In the genomic region with DNA sequence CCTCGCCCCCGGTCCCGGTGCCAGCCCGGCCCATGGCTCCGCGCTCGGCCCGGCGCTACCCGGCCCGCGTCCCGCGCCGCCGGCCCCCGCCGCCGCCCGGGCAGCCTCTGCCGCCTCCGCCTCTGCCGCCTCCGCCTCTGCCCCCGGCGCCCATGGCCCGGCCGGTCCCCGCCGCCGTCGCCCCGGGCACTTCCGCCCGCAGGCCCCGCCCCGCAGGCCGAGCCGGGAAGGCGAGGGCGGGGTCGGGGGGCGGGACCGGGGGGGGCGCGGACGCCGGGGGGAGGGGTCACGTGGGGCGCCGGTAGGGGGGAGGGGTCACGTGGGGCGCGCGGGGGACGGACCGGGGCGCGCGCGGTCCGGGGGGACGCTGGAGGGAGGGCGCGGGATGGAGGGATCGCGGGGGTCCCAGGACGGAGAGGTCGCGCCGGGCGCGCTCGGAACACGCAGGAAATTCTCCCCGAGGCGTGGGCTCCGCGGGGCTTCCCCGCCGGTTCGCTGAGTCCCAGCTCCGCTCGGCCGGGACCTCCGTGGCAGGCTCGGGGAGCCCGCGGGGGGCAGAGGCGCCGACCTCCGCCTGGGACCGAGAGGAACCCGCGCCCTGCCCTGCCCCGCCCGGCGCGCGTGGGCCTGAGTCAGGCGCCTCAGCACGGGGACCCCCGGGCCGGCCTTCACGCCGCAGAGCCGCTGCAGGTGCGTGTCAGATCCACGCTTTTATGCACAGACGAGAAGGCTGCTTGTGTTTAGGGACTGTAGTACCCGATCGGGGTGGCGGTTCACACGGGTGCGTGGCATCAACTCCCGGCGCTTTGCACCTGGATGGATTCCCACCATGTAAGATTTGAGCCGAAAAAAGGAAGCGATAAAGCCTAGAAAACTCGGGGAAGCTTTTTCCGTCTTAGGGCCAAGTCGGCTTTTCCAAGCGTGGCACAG, we compare ENCODE assay signal across 8 cellular contexts. TPM values are rescaled to one million over a fixed set of nuclear protein-coding genes. Genes with fewer than 3 reads are reported as not detected.
DNase-seq lines count a peak whose midpoint lies in the region; ATAC-seq, FAIRE-seq and TF ChIP-seq lines count a peak whose summit lies in the region.

A gene with protein sequence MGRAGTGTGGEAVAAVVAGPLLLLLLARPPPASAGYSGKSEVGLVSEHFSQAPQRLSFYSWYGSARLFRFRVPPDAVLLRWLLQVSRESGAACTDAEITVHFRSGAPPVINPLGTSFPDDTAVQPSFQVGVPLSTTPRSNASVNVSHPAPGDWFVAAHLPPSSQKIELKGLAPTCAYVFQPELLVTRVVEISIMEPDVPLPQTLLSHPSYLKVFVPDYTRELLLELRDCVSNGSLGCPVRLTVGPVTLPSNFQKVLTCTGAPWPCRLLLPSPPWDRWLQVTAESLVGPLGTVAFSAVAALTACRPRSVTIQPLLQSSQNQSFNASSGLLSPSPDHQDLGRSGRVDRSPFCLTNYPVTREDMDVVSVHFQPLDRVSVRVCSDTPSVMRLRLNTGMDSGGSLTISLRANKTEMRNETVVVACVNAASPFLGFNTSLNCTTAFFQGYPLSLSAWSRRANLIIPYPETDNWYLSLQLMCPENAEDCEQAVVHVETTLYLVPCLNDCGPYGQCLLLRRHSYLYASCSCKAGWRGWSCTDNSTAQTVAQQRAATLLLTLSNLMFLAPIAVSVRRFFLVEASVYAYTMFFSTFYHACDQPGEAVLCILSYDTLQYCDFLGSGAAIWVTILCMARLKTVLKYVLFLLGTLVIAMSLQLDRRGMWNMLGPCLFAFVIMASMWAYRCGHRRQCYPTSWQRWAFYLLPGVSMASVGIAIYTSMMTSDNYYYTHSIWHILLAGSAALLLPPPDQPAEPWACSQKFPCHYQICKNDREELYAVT (minus strand): TSS at position 191 of the 930 bp plus-strand sequence. CDS start 157 bp downstream, at position 34.

- peak; percentile 82 for ATAC-seq in stimulated activated memory B cell treated with anti-CD40 and anti-IgM and Interleukin-4, amounts not matched to agents 10 μg/mL and 1 μg/mL and 100 μg/mL, for 72 hours

- peak within 1 kb of the TSS; percentile 81 for H3K4me3 Mint-ChIP-seq in activated T-cell treated with anti-CD3 and anti-CD28 coated beads, Interleukin-2, amount 50 U/mL, for 24 hours
- H3K4me3 Mint-ChIP-seq in stimulated activated memory B cell treated with anti-CD40 and anti-IgM and Interleukin-4, amounts not matched to agents 10 μg/mL and 1 μg/mL and 100 μg/mL, for 72 hours, result peak within 1 kb of the TSS; percentile 75

- H3K27me3 ChIP-seq in esophagus (ENCODE audit: control insufficient read depth in 1 of 2, insufficient read depth in 2 of 2, low read length in 2 of 2) (no peaks in the 10 kb centered on the region), muscle layer of colon (ENCODE audit: control insufficient read depth in 1 of 2, insufficient read depth in 2 of 2, low read length in 2 of 2) (no peaks in the 10 kb centered on the region)

- peaks cover 27% of the 10 kb centered on the region for H3K4me1 Mint-ChIP-seq in activated T-cell treated with anti-CD3 and anti-CD28 coated beads, Interleukin-2, amount 50 U/mL, for 24 hours (ENCODE audit: low read depth)
- H3K4me1 Mint-ChIP-seq in stimulated activated memory B cell treated with anti-CD40 and anti-IgM and Interleukin-4, amounts not matched to agents 10 μg/mL and 1 μg/mL and 100 μg/mL, for 72 hours, result peaks cover 33% of the 10 kb centered on the region

- FAIRE-seq in GM12892 (lab: Jason Lieb, UNC), result peak; percentile 86

- WGBS in esophagus, 2 donors, result 1% methylated on average over 60 to 123 of the region's 123 CpGs

- peak within 1 kb of the TSS; percentile 39 for H3K9ac ChIP-seq in muscle layer of colon (ENCODE audit: low read length)

- H3K36me3 ChIP-seq in esophagus (ENCODE audit: control insufficient read depth in 2 of 2, insufficient read depth in 2 of 2, low read length in 1 of 2) (peaks cover 0 to 12% of the 10 kb centered on the region in 2 donors), muscle layer of colon (ENCODE audit: insufficient read depth, low read length) (no peaks in the 10 kb centered on the region)

- no peaks in the 10 kb centered on the region for H3K9me3 Mint-ChIP-seq in activated T-cell treated with anti-CD3 and anti-CD28 coated beads, Interleukin-2, amount 50 U/mL, for 24 hours
- no peaks in the 10 kb centered on the region for H3K9me3 Mint-ChIP-seq in stimulated activated memory B cell treated with anti-CD40 and anti-IgM and Interleukin-4, amounts not matched to agents 10 μg/mL and 1 μg/mL and 100 μg/mL, for 72 hours

- peak within 1 kb of the TSS; percentile 77 for H3K4me3 ChIP-seq in HFF-Myc (replicated peaks; ENCODE audit: low read depth, low read length)
- peak within 1 kb of the TSS; percentile 67 to 70 for H3K4me3 ChIP-seq in esophagus (ENCODE audit: low read depth in 1 of 2, low read length in 2 of 2)
- H3K4me3 ChIP-seq in muscle layer of colon (ENCODE audit: low read depth in 1 of 2, low read length in 2 of 2), result peak within 1 kb of the TSS; percentile 83 to 92

- H3K9me3 ChIP-seq in esophagus (ENCODE audit: control insufficient read depth in 2 of 2, insufficient read depth in 1 of 2, low read depth in 1 of 2, low read length in 1 of 2), result no peaks in the 10 kb centered on the region
- no peaks in the 10 kb centered on the region for H3K9me3 ChIP-seq in muscle layer of colon (ENCODE audit: low read length)

- H3K4me1 ChIP-seq in esophagus (ENCODE audit: control insufficient read depth in 2 of 2, insufficient read depth in 2 of 2, low read length in 1 of 2) (peaks cover 0 to 19% of the 10 kb centered on the region in 2 donors), muscle layer of colon (ENCODE audit: insufficient read depth, low read length) (peaks cover 33% of the 10 kb centered on the region)

- H3K27ac ChIP-seq in esophagus (ENCODE audit: low read depth in 2 of 2, low read length in 1 of 2), result peak within 1 kb of the TSS; percentile 70 to 82
- H3K27ac ChIP-seq in muscle layer of colon (ENCODE audit: low read depth, low read length), result peak within 1 kb of the TSS; percentile 82

- TF ChIP-seq POLR2A in GM12892 (IDR thresholded peaks at IDR 0.05; ENCODE audit: low read depth, low read length), result peak; percentile 68; the same call in 1 of the 2 replicates

- H3K27ac Mint-ChIP-seq in activated T-cell treated with anti-CD3 and anti-CD28 coated beads, Interleukin-2, amount 50 U/mL, for 24 hours, result peak within 1 kb of the TSS; percentile 82
- peak within 1 kb of the TSS; percentile 78 for H3K27ac Mint-ChIP-seq in stimulated activated memory B cell treated with anti-CD40 and anti-IgM and Interleukin-4, amounts not matched to agents 10 μg/mL and 1 μg/mL and 100 μg/mL, for 72 hours

- DNase-seq in GM12892 (ENCODE audit: insufficient read length) (peak; percentile 91), HFF-Myc (ENCODE audit: extremely low read depth, low read depth) (no peak), NCI-H748 treated with DMSO at 0.1 percent for 48 hours (lab: John Stamatoyannopoulos, UW) (peak; percentile 2), DMS79 treated with DMSO at 0.1 percent for 48 hours (lab: John Stamatoyannopoulos, UW) (no peak)
- peak; percentile 77 for DNase-seq in activated T-cell treated with anti-CD3 and anti-CD28 coated beads, Interleukin-2, amount 50 U/mL, for 24 hours

- no peak for TF ChIP-seq CTCF in HFF-Myc (IDR thresholded peaks at IDR 0.05; ENCODE audit: low read depth, low read length, missing control alignments)

- H3K36me3 Mint-ChIP-seq in activated T-cell treated with anti-CD3 and anti-CD28 coated beads, Interleukin-2, amount 50 U/mL, for 24 hours (ENCODE audit: low read depth), result no peaks in the 10 kb centered on the region
- H3K36me3 Mint-ChIP-seq in stimulated activated memory B cell treated with anti-CD40 and anti-IgM and Interleukin-4, amounts not matched to agents 10 μg/mL and 1 μg/mL and 100 μg/mL, for 72 hours, result no peaks in the 10 kb centered on the region

- no peaks in the 10 kb centered on the region for H3K27me3 Mint-ChIP-seq in activated T-cell treated with anti-CD3 and anti-CD28 coated beads, Interleukin-2, amount 50 U/mL, for 24 hours
- no peaks in the 10 kb centered on the region for H3K27me3 Mint-ChIP-seq in stimulated activated memory B cell treated with anti-CD40 and anti-IgM and Interleukin-4, amounts not matched to agents 10 μg/mL and 1 μg/mL and 100 μg/mL, for 72 hours

RNA-seq across cellular contexts. Expression of the gene that starts here (rescaled TPM):
- 20.9 TPM for polyA plus RNA-seq in GM12892 (2012; ENCODE audit: missing spikeins)
- polyA plus RNA-seq in esophagus, result 10 to 100 TPM; 30.3 to 44.3 TPM

Comparison
In these comparisons a context has a peak if more than half of its experiments do, and no peak if none do; other contexts are left out.
1. DNase-seq: peak in GM12892 (single experiment), NCI-H748 treated with DMSO at 0.1 percent for 48 hours (single experiment) and activated T-cell treated with anti-CD3 and anti-CD28 coated beads, Interleukin-2, amount 50 U/mL, for 24 hours (single experiment); none in HFF-Myc (single experiment) and DMS79 treated with DMSO at 0.1 percent for 48 hours (single experiment).
2. Peak in every context shown above with its lines, with median percentiles within 50 percentile points of each other: H3K4me3 ChIP-seq.